Comparison of ENCODE assay signal across 8 cellular contexts in genomic region chr4:87005369-87005689, GRCh38.
DNase-seq lines count a peak whose midpoint lies in the region; ATAC-seq and TF ChIP-seq lines count a peak whose summit lies in the region.

No MANE protein-coding gene starts in this region.

- H4K20me1 ChIP-seq in PC-9 (ENCODE audit: insufficient read depth) = 0 out of 2 replicates have a peak, but pooled peaks cover 6% of the 10 kb centered on the region

- H3K36me3 ChIP-seq in PC-9 (ENCODE audit: low read depth) = no peaks in the 10 kb centered on the region
- no peaks in the 10 kb centered on the region for H3K36me3 ChIP-seq in gastrocnemius medialis

- H2AFZ ChIP-seq in PC-9 = no peak overlapping the region

- H3K9me3 ChIP-seq in PC-9 (ENCODE audit: insufficient read depth, low read depth) (no peaks in the 10 kb centered on the region), gastrocnemius medialis (no peaks in the 10 kb centered on the region)

- ATAC-seq in gastrocnemius medialis = no peak
- no peak for ATAC-seq in GM18907 (IDR thresholded peaks at IDR 0.05; ENCODE audit: unreplicated experiment)

- peak overlapping the region; percentile 98 for H3K4me2 ChIP-seq in PC-9

- H3K27me3 ChIP-seq in PC-9 (ENCODE audit: insufficient read depth, low read depth) (no peaks in the 10 kb centered on the region), gastrocnemius medialis (no peaks in the 10 kb centered on the region)

- intact Hi-C loops in PC-9 (cut with micrococcal nuclease; ENCODE audit: unreplicated experiment) (loop anchor here (5.0 to 10.0 kb wide), 3 partner anchors 87 to 1531 kb away; partner anchors contain the start of gene ARHGAP24), gastrocnemius medialis (cut with DNase I; ENCODE audit: low total_unique reads) (loop anchor here (5.0 kb wide), 2 partner anchors 102 to 217 kb away; partner anchors contain the start of gene KLHL8)

- peaks cover 28% of the 10 kb centered on the region for H3K79me2 ChIP-seq in PC-9 (ENCODE audit: low read depth)

- in situ Hi-C loops in gastrocnemius medialis (cut with MboI; ENCODE audit: low sequenced_read_pairs in 4 of 4) = loop anchor here (5.0 to 25.0 kb wide), 5 partner anchors 68 to 107 kb away; partner anchors contain the start of gene AFF1 (in 2 of the 4)

- POLR2A ChIA-PET in PC-9 (lab: Charles Lee; ENCODE audit: unreplicated experiment) = no interaction called here

- H3K27ac ChIP-seq in PC-9 (peak overlapping the region; percentile 85; the same call in 1 of the 2 replicates), epithelial cell of prostate (peak overlapping the region; percentile 91), gastrocnemius medialis (peak overlapping the region; percentile 93 to 97 (median 96))

- H3K4me3 ChIP-seq in GM12865 (ENCODE audit: low read depth, low read length) (peak overlapping the region; percentile 66), PC-9 (peak overlapping the region; percentile 93), gastrocnemius medialis (peak overlapping the region; percentile 73 to 96 (median 84))

- DNase-seq in GM12865 (ENCODE audit: low read depth) (no peak), PC-9 (no peak), epithelial cell of prostate (ENCODE audit: low read depth, low spot score) (no peak), gastrocnemius medialis (no peak), dermis blood vessel endothelial cell (no peak), NCI-H510A (lab: John Stamatoyannopoulos, UW) (no peak), GOT3 (lab: John Stamatoyannopoulos, UW) (no peak)

- H3K9me2 ChIP-seq in PC-9 (ENCODE audit: insufficient read depth) = no peaks in the 10 kb centered on the region

- TF ChIP-seq CTCF in GM12865 (IDR thresholded peaks at IDR 0.05; ENCODE audit: insufficient read depth, low read depth, low read length, missing control alignments) (no peak), PC-9 (conservative IDR thresholded peaks at IDR 0.05) (no peak), gastrocnemius medialis (IDR thresholded peaks at IDR 0.05 in 4 of 5, conservative IDR thresholded peaks at IDR 0.05 in 1 of 5) (no peak)

- TF ChIP-seq POLR2A in gastrocnemius medialis (IDR thresholded peaks at IDR 0.05) = no peak

- CTCF ChIA-PET in PC-9 (lab: Charles Lee) = no interaction called here

- peaks cover 36% of the 10 kb centered on the region for H3K4me1 ChIP-seq in PC-9 (replicated peaks; ENCODE audit: insufficient read depth)
- peaks cover 51% of the 10 kb centered on the region in 2 donors for H3K4me1 ChIP-seq in gastrocnemius medialis

- BruUV-seq in PC-9 (replicated peaks; lab: Mats Ljungman, UMichigan) = no TSS peak

- H3F3A ChIP-seq in PC-9 (ENCODE audit: insufficient read depth, low read depth) = peaks cover 17% of the 10 kb centered on the region
